10 cellular contexts compared by ENCODE assay signal in the genomic region with DNA sequence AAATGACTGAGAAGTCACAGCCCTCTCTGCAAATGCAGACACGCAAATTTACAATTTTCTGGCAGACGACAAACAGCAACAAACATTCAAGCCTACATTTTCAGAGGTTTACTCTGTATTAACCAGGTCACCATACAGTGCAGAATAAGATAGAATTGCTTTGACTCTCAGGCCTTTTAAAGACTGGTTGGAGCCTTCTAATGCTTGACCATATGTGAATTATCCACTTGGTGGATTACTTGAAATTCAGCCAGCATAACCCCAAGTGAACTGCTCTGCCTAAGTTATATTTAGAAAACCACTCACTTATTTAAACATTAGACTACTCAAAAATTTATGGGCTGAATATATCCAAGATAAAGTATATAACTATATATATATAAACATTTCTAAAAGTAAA.
DNase-seq lines count a peak whose midpoint lies in the region; ATAC-seq and TF ChIP-seq lines count a peak whose summit lies in the region.
"Had no signal": no experiment of that assay in that cellular context is flagged by ENCODE, and none has a peak within 500 bp of the region (broad histone marks: within the 10 kb centered on the region; RNA-seq: fewer than 3 reads in every experiment).

No MANE protein-coding gene starts in this region.

- no peak overlapping the region for H3K14ac ChIP-seq in mesenchymal stem cell (ENCODE audit: low read length in 2 of 2)

- peak; percentile 50 for DNase-seq in AG04450 (ENCODE audit: low read depth, low spot score)
- peak; percentile 96 for DNase-seq in NCI-H1694 (lab: John Stamatoyannopoulos, UW)
- DNase-seq in chondrocyte (ENCODE audit: low spot score) = no peak
- peak; percentile 68 for DNase-seq in mesenchymal stem cell
- DNase-seq in occipital lobe (lab: John Stamatoyannopoulos, UW) = no peak
- no peak for DNase-seq in activated CD4-positive, alpha-beta memory T cell treated with anti-CD3 and anti-CD28 coated beads, Interleukin-2, amount 10 ng/mL, durations not matched to agents 7 days and 5 days
- DNase-seq in activated T-helper 1 cell treated with anti-CD3 and anti-CD28 coated beads, Interleukin-12 subunit alpha, Interleukin-12 subunit beta, Interleukin-2, Interleukin-4 antibody, amounts not matched to agents 30 ng/mL and 10 ng/mL and 1 ng/mL, durations not matched to agents 14 hours and 24 hours and 36 hours (ENCODE audit: low spot score) = no peak
- DNase-seq: effector CD8-positive, alpha-beta T cell had no signal

- no peak overlapping the region for H4K8ac ChIP-seq in mesenchymal stem cell (ENCODE audit: low read length)

- no peak overlapping the region for H3K4me3 Mint-ChIP-seq in chondrocyte (ENCODE audit: unreplicated experiment)
- no peak overlapping the region for H3K4me3 Mint-ChIP-seq in activated CD4-positive, alpha-beta memory T cell treated with anti-CD3 and anti-CD28 coated beads, Interleukin-2, amount 10 ng/mL, durations not matched to agents 7 days and 5 days
- H3K4me3 Mint-ChIP-seq in activated T-helper 1 cell treated with anti-CD3 and anti-CD28 coated beads, Interleukin-12 subunit alpha, Interleukin-12 subunit beta, Interleukin-2, Interleukin-4 antibody, amounts not matched to agents 30 ng/mL and 10 ng/mL and 1 ng/mL, durations not matched to agents 14 hours and 24 hours and 36 hours = no peak overlapping the region

- H3K4me1 Mint-ChIP-seq in chondrocyte (ENCODE audit: low read depth) = peaks cover 26% of the 10 kb centered on the region
- peaks cover 13% of the 10 kb centered on the region for H3K4me1 Mint-ChIP-seq in activated CD4-positive, alpha-beta memory T cell treated with anti-CD3 and anti-CD28 coated beads, Interleukin-2, amount 10 ng/mL, durations not matched to agents 7 days and 5 days
- peaks cover 11% of the 10 kb centered on the region for H3K4me1 Mint-ChIP-seq in activated T-helper 1 cell treated with anti-CD3 and anti-CD28 coated beads, Interleukin-12 subunit alpha, Interleukin-12 subunit beta, Interleukin-2, Interleukin-4 antibody, amounts not matched to agents 30 ng/mL and 10 ng/mL and 1 ng/mL, durations not matched to agents 14 hours and 24 hours and 36 hours (ENCODE audit: low read depth)

- H2BK12ac ChIP-seq in mesenchymal stem cell (ENCODE audit: low read length in 2 of 2) = no peak overlapping the region

- CTCF ChIA-PET in AG04450 (lab: Charles Lee) = no interaction called here
- CTCF ChIA-PET in activated CD4-positive, alpha-beta memory T cell treated with anti-CD3 and anti-CD28 coated beads, Interleukin-2, amount 10 ng/mL, durations not matched to agents 7 days and 5 days (lab: Charles Lee) = interaction anchor here (1.1 kb wide), 1 partner anchor 14 kb away, joined by 4 read pairs; no protein-coding TSS in a partner anchor

- no peak for ATAC-seq in GM18498 (IDR thresholded peaks at IDR 0.05; ENCODE audit: unreplicated experiment)

- intact Hi-C loops in activated T-helper 1 cell treated with anti-CD3 and anti-CD28 coated beads, Interleukin-12 subunit alpha, Interleukin-12 subunit beta, Interleukin-2, Interleukin-4 antibody, amounts not matched to agents 30 ng/mL and 10 ng/mL and 1 ng/mL, durations not matched to agents 14 hours and 24 hours and 36 hours (cut with micrococcal nuclease) = loop anchor here (2.0 kb wide), 1 partner anchor 134 kb away; no protein-coding TSS in a partner anchor

- peak overlapping the region; percentile 91 for H3K27ac Mint-ChIP-seq in chondrocyte (ENCODE audit: unreplicated experiment)
- no peak overlapping the region for H3K27ac Mint-ChIP-seq in activated CD4-positive, alpha-beta memory T cell treated with anti-CD3 and anti-CD28 coated beads, Interleukin-2, amount 10 ng/mL, durations not matched to agents 7 days and 5 days
- H3K27ac Mint-ChIP-seq in activated T-helper 1 cell treated with anti-CD3 and anti-CD28 coated beads, Interleukin-12 subunit alpha, Interleukin-12 subunit beta, Interleukin-2, Interleukin-4 antibody, amounts not matched to agents 30 ng/mL and 10 ng/mL and 1 ng/mL, durations not matched to agents 14 hours and 24 hours and 36 hours = no peak overlapping the region

- no peak overlapping the region for H2BK120ac ChIP-seq in mesenchymal stem cell (ENCODE audit: low read depth, low read length)

- H4K91ac ChIP-seq in mesenchymal stem cell (ENCODE audit: low read length) = no peak overlapping the region

- no peak overlapping the region for H3K18ac ChIP-seq in mesenchymal stem cell (ENCODE audit: low read depth in 1 of 2, low read length in 2 of 2)

- H3K9me3 ChIP-seq in AG04450 (ENCODE audit: control insufficient read depth, insufficient read depth, low read length) (no peaks in the 10 kb centered on the region), mesenchymal stem cell (ENCODE audit: control insufficient read depth, low read length) (no peaks in the 10 kb centered on the region)

- H3K27me3 ChIP-seq in AG04450 (ENCODE audit: control insufficient read depth, insufficient read depth, low read length) (no peaks in the 10 kb centered on the region), mesenchymal stem cell (ENCODE audit: control insufficient read depth in 1 of 2, insufficient read depth in 1 of 2, low read length in 2 of 2) (no peaks in the 10 kb centered on the region)

- H3K4me3 ChIP-seq in AG04450 (ENCODE audit: low read depth, low read length) (peak overlapping the region; percentile 14; the same call in 1 of the 2 replicates), mesenchymal stem cell (ENCODE audit: insufficient read depth in 1 of 2, low read depth in 1 of 2, low read length in 2 of 2) (peak overlapping the region in 1 of 2 experiments; percentile 49)

- H2BK5ac ChIP-seq in mesenchymal stem cell (ENCODE audit: low read depth, low read length, poor library complexity, severe bottlenecking) = no peak overlapping the region

- no peak overlapping the region for H3K4me2 ChIP-seq in mesenchymal stem cell (ENCODE audit: low read length, poor library complexity, severe bottlenecking)

- H3K9me3 Mint-ChIP-seq in chondrocyte (ENCODE audit: low read depth) = no peaks in the 10 kb centered on the region
- no peaks in the 10 kb centered on the region for H3K9me3 Mint-ChIP-seq in activated CD4-positive, alpha-beta memory T cell treated with anti-CD3 and anti-CD28 coated beads, Interleukin-2, amount 10 ng/mL, durations not matched to agents 7 days and 5 days
- no peaks in the 10 kb centered on the region for H3K9me3 Mint-ChIP-seq in activated T-helper 1 cell treated with anti-CD3 and anti-CD28 coated beads, Interleukin-12 subunit alpha, Interleukin-12 subunit beta, Interleukin-2, Interleukin-4 antibody, amounts not matched to agents 30 ng/mL and 10 ng/mL and 1 ng/mL, durations not matched to agents 14 hours and 24 hours and 36 hours
- H3K9me3 Mint-ChIP-seq: natural killer cell treated with Interleukin-12 subunit alpha and Interleukin-12 subunit beta and Interleukin-15 and Interleukin-18, amount 100 ng/mL, for 72 hours had no signal

- H3K36me3 ChIP-seq in mesenchymal stem cell (ENCODE audit: control insufficient read depth in 1 of 2, insufficient read depth in 2 of 2, low read depth in 1 of 2, low read length in 2 of 2) = no peaks in the 10 kb centered on the region

- no peak overlapping the region for H2BK15ac ChIP-seq in mesenchymal stem cell (ENCODE audit: low read depth, poor library complexity, severe bottlenecking)

- WGBS in mesenchymal stem cell = 13% methylated on average over 2 of the region's 2 CpGs

- no peaks in the 10 kb centered on the region for H3K36me3 Mint-ChIP-seq in chondrocyte (ENCODE audit: low read depth)
- H3K36me3 Mint-ChIP-seq in activated CD4-positive, alpha-beta memory T cell treated with anti-CD3 and anti-CD28 coated beads, Interleukin-2, amount 10 ng/mL, durations not matched to agents 7 days and 5 days (ENCODE audit: low read depth) = no peaks in the 10 kb centered on the region
- peaks cover 2% of the 10 kb centered on the region for H3K36me3 Mint-ChIP-seq in activated T-helper 1 cell treated with anti-CD3 and anti-CD28 coated beads, Interleukin-12 subunit alpha, Interleukin-12 subunit beta, Interleukin-2, Interleukin-4 antibody, amounts not matched to agents 30 ng/mL and 10 ng/mL and 1 ng/mL, durations not matched to agents 14 hours and 24 hours and 36 hours (ENCODE audit: low read depth)
- H3K36me3 Mint-ChIP-seq: natural killer cell treated with Interleukin-12 subunit alpha and Interleukin-12 subunit beta and Interleukin-15 and Interleukin-18, amount 100 ng/mL, for 72 hours had no signal

- TF ChIP-seq CTCF in AG04450 (IDR thresholded peaks at IDR 0.05; ENCODE audit: low read depth, low read length) (no peak), chondrocyte (IDR thresholded peaks at IDR 0.05) (no peak)

- H3K27ac ChIP-seq in AG04450 (ENCODE audit: low read depth, low read length) = peak overlapping the region; percentile 92
- peak overlapping the region; percentile 43 for H3K27ac ChIP-seq in mesenchymal stem cell (ENCODE audit: low read length, poor library complexity, severe bottlenecking)

- H3K9ac ChIP-seq in mesenchymal stem cell (ENCODE audit: low read length) = no peak overlapping the region

- H2AK5ac ChIP-seq in mesenchymal stem cell (ENCODE audit: low read length, severe bottlenecking) = peak overlapping the region; percentile 16

- H3K23ac ChIP-seq in mesenchymal stem cell (ENCODE audit: low read length in 2 of 2) = no peak overlapping the region

- no peak overlapping the region for H3K4ac ChIP-seq in mesenchymal stem cell (ENCODE audit: low read depth in 1 of 2, low read length in 2 of 2)

- no peaks in the 10 kb centered on the region for H3K79me1 ChIP-seq in mesenchymal stem cell (replicated peaks; ENCODE audit: low read length, poor library complexity, severe bottlenecking)

- POLR2A ChIA-PET in AG04450 (lab: Yijun Ruan, JAX) = interaction anchor here (1.1 kb wide), 1 partner anchor 136 kb away, joined by 3 read pairs; no protein-coding TSS in a partner anchor
- POLR2A ChIA-PET in activated CD4-positive, alpha-beta memory T cell treated with anti-CD3 and anti-CD28 coated beads, Interleukin-2, amount 10 ng/mL, durations not matched to agents 7 days and 5 days (lab: Charles Lee) = no interaction called here

- H3K4me1 ChIP-seq in mesenchymal stem cell (ENCODE audit: control insufficient read depth, insufficient read depth, low read depth, low read length) = no peaks in the 10 kb centered on the region

- no peaks in the 10 kb centered on the region for H3K27me3 Mint-ChIP-seq in chondrocyte (ENCODE audit: low read depth)
- H3K27me3 Mint-ChIP-seq in activated CD4-positive, alpha-beta memory T cell treated with anti-CD3 and anti-CD28 coated beads, Interleukin-2, amount 10 ng/mL, durations not matched to agents 7 days and 5 days = no peaks in the 10 kb centered on the region
- H3K27me3 Mint-ChIP-seq in activated T-helper 1 cell treated with anti-CD3 and anti-CD28 coated beads, Interleukin-12 subunit alpha, Interleukin-12 subunit beta, Interleukin-2, Interleukin-4 antibody, amounts not matched to agents 30 ng/mL and 10 ng/mL and 1 ng/mL, durations not matched to agents 14 hours and 24 hours and 36 hours (ENCODE audit: insufficient read depth) = no peaks in the 10 kb centered on the region
- H3K27me3 Mint-ChIP-seq: natural killer cell treated with Interleukin-12 subunit alpha and Interleukin-12 subunit beta and Interleukin-15 and Interleukin-18, amount 100 ng/mL, for 72 hours had no signal

- no peak overlapping the region for H2AFZ ChIP-seq in mesenchymal stem cell (ENCODE audit: low read depth, low read length)

Comparison
In these comparisons a context has a peak if more than half of its experiments do, and no peak if none do; other contexts are left out.
1. DNase-seq: peak in AG04450 (single experiment), NCI-H1694 (single experiment) and mesenchymal stem cell (single experiment); none in chondrocyte (single experiment), occipital lobe (single experiment), activated CD4-positive, alpha-beta memory T cell treated with anti-CD3 and anti-CD28 coated beads, Interleukin-2, amount 10 ng/mL, durations not matched to agents 7 days and 5 days (single experiment) and activated T-helper 1 cell treated with anti-CD3 and anti-CD28 coated beads, Interleukin-12 subunit alpha, Interleukin-12 subunit beta, Interleukin-2, Interleukin-4 antibody, amounts not matched to agents 30 ng/mL and 10 ng/mL and 1 ng/mL, durations not matched to agents 14 hours and 24 hours and 36 hours (single experiment).